Comparison of ENCODE assay signal across 9 cellular contexts in genomic region chr6:149925253-149925973, GRCh38. TPM values are rescaled to one million over a fixed set of nuclear protein-coding genes. Genes with fewer than 3 reads are reported as not detected.
DNase-seq lines count a peak whose midpoint lies in the region; ATAC-seq, FAIRE-seq and TF ChIP-seq lines count a peak whose summit lies in the region.
"Had no signal": no experiment of that assay in that cellular context is flagged by ENCODE, and none has a peak within 500 bp of the region (broad histone marks: within the 10 kb centered on the region; RNA-seq: fewer than 3 reads in every experiment).

No MANE protein-coding gene starts in this region.

- H3K4me3 ChIP-seq in K562 (peak overlapping the region; percentile 30), thyroid gland (replicated peaks in 1 of 3) (peak overlapping the region in 2 of 3 donors; percentile 2 to 28)

- TF ChIP-seq POLR2A in K562 (conservative IDR thresholded peaks at IDR 0.05), result no peak
- no peak for TF ChIP-seq POLR2A in thyroid gland (IDR thresholded peaks at IDR 0.05)

- H3K4me1 ChIP-seq in K562 (replicated peaks in 1 of 2; ENCODE audit: control insufficient read depth in 2 of 2, insufficient read depth in 2 of 2, low read length in 2 of 2) (peaks cover 0 to 26% of the 10 kb centered on the region in 2 experiments; a peak in 3 of 5 replicates), thyroid gland (peaks cover 17 to 32% of the 10 kb centered on the region in 2 donors)

- H3K9me3 ChIP-seq in K562 (replicated peaks; ENCODE audit: control insufficient read depth, insufficient read depth, low read depth, low read length), result no peaks in the 10 kb centered on the region
- H3K9me3 ChIP-seq in thyroid gland, result no peaks in the 10 kb centered on the region

- DNase-seq in activated CD8-positive, alpha-beta T cell treated with anti-CD3 and anti-CD28 coated beads, Interleukin-2, amount 10 ng/mL, durations not matched to agents 7 days and 5 days, result no peak
- DNase-seq in activated CD8-positive, alpha-beta T cell treated with anti-CD3 and anti-CD28 coated beads for 36 hours, result no peak
- DNase-seq in K562 (ENCODE audit: extremely low read depth in 1 of 4, low spot score in 3 of 4), result no peak
- no peak for DNase-seq in left lobe of liver (ENCODE audit: low spot score)
- peak; percentile 20 to 27 for DNase-seq in thyroid gland
- no peak for DNase-seq in NCI-H1694 treated with DMSO at 0.1 percent for 48 hours (lab: John Stamatoyannopoulos, UW)
- no peak for DNase-seq in GM10248 (ENCODE audit: extremely low spot score)
- no peak for DNase-seq in SKM-1 (lab: John Stamatoyannopoulos, UW; ENCODE audit: unreplicated experiment)

- H2AFZ ChIP-seq in K562 (ENCODE audit: low read depth, low read length), result peak overlapping the region; percentile 93

- H3K4me3 Mint-ChIP-seq in activated CD8-positive, alpha-beta T cell treated with anti-CD3 and anti-CD28 coated beads, Interleukin-2, amount 10 ng/mL, durations not matched to agents 7 days and 5 days, result no peak overlapping the region
- no peak overlapping the region for H3K4me3 Mint-ChIP-seq in activated CD8-positive, alpha-beta T cell treated with anti-CD3 and anti-CD28 coated beads for 36 hours

- CTCF ChIA-PET in activated CD8-positive, alpha-beta T cell treated with anti-CD3 and anti-CD28 coated beads, Interleukin-2, amount 10 ng/mL, durations not matched to agents 7 days and 5 days (lab: Charles Lee), result interaction anchor here (0.9 to 2.8 kb wide), 3 partner anchors 85 to 93 kb away, joined by 3 to 12 read pairs (median 3); no protein-coding TSS in a partner anchor
- CTCF ChIA-PET in activated CD8-positive, alpha-beta T cell treated with anti-CD3 and anti-CD28 coated beads for 36 hours (lab: Charles Lee), result interaction anchor here (0.6 to 2.3 kb wide), 7 partner anchors 57 to 123 kb away, joined by 3 to 8 read pairs (median 4); no protein-coding TSS in a partner anchor
- CTCF ChIA-PET in K562 (lab: Yijun Ruan, JAX; ENCODE audit: low intra/inter-chr PET ratio), result interaction anchor here (0.5 to 2.9 kb wide), 7 partner anchors 12 to 242 kb away, joined by 3 to 23 read pairs (median 3); no protein-coding TSS in a partner anchor
- CTCF ChIA-PET in GM10248 (lab: Yijun Ruan, JAX), result interaction anchor here (1.1 to 2.9 kb wide), 4 partner anchors 8 to 470 kb away, joined by 3 to 12 read pairs (median 4); no protein-coding TSS in a partner anchor

- H3K27me3 ChIP-seq in K562 (ENCODE audit: control insufficient read depth in 2 of 2, insufficient read depth in 2 of 2, low read length in 2 of 2) (peaks cover 14 to 54% of the 10 kb centered on the region in 2 experiments; a peak in 4 of 5 replicates), thyroid gland (no peaks in the 10 kb centered on the region)

- no peaks in the 10 kb centered on the region for H3K79me2 ChIP-seq in K562 (ENCODE audit: control insufficient read depth, insufficient read depth, low read length)

- H3K27me3 Mint-ChIP-seq in activated CD8-positive, alpha-beta T cell treated with anti-CD3 and anti-CD28 coated beads, Interleukin-2, amount 10 ng/mL, durations not matched to agents 7 days and 5 days (ENCODE audit: low read depth), result peaks cover 85% of the 10 kb centered on the region
- peaks cover 85% of the 10 kb centered on the region for H3K27me3 Mint-ChIP-seq in activated CD8-positive, alpha-beta T cell treated with anti-CD3 and anti-CD28 coated beads for 36 hours

- FAIRE-seq in K562 (lab: Jason Lieb, UNC), result no peak

- WGBS in K562 (ENCODE audit: insufficient coverage, low coverage, missing lambda C conversion rate), result 18% methylated on average over 34 of the region's 34 CpGs
- 33 to 53% methylated on average over 5 to 19 of the region's 34 CpGs for WGBS in thyroid gland, 2 donors

- TF ChIP-seq EP300 in K562 (IDR thresholded peaks at IDR 0.05; ENCODE audit: low read length), result no peak

- H3K4me1 Mint-ChIP-seq in activated CD8-positive, alpha-beta T cell treated with anti-CD3 and anti-CD28 coated beads, Interleukin-2, amount 10 ng/mL, durations not matched to agents 7 days and 5 days (ENCODE audit: low read depth), result peaks cover 30% of the 10 kb centered on the region
- peaks cover 19% of the 10 kb centered on the region for H3K4me1 Mint-ChIP-seq in activated CD8-positive, alpha-beta T cell treated with anti-CD3 and anti-CD28 coated beads for 36 hours (ENCODE audit: low read depth)

- in situ Hi-C loops in K562 (cut with MboI), result loop anchor here (10.0 kb wide), 1 partner anchor 201 kb away; no protein-coding TSS in a partner anchor

- no peak overlapping the region for H3K27ac ChIP-seq in K562 (ENCODE audit: extremely low read depth, low read depth, low read length)
- H3K27ac ChIP-seq in thyroid gland, result peak overlapping the region in 2 of 3 donors; percentile 61 to 65

- no peaks in the 10 kb centered on the region for H3K36me3 Mint-ChIP-seq in activated CD8-positive, alpha-beta T cell treated with anti-CD3 and anti-CD28 coated beads, Interleukin-2, amount 10 ng/mL, durations not matched to agents 7 days and 5 days (ENCODE audit: low read depth)
- H3K36me3 Mint-ChIP-seq in activated CD8-positive, alpha-beta T cell treated with anti-CD3 and anti-CD28 coated beads for 36 hours (ENCODE audit: low read depth), result no peaks in the 10 kb centered on the region
- H3K36me3 Mint-ChIP-seq: T-cell had no signal

- no peaks in the 10 kb centered on the region for H4K20me1 ChIP-seq in K562 (replicated peaks; ENCODE audit: control insufficient read depth, insufficient read depth, low read length)

- BruUV-seq in K562 (replicated peaks; lab: Mats Ljungman, UMichigan), result no TSS peak

- H3K27ac Mint-ChIP-seq in activated CD8-positive, alpha-beta T cell treated with anti-CD3 and anti-CD28 coated beads, Interleukin-2, amount 10 ng/mL, durations not matched to agents 7 days and 5 days, result no peak overlapping the region
- H3K27ac Mint-ChIP-seq in activated CD8-positive, alpha-beta T cell treated with anti-CD3 and anti-CD28 coated beads for 36 hours, result no peak overlapping the region

- intact Hi-C loops in activated CD8-positive, alpha-beta T cell treated with anti-CD3 and anti-CD28 coated beads for 36 hours (cut with micrococcal nuclease), result no loop called here
- intact Hi-C loops in K562 (cut with micrococcal nuclease), result loop anchor here (5.0 kb wide), 3 partner anchors 203 to 898 kb away; partner anchors contain the start of gene GINM1
- intact Hi-C loops in thyroid gland (cut with DNase I), result no loop called here

- peak; percentile 16 for ATAC-seq in activated CD8-positive, alpha-beta T cell treated with anti-CD3 and anti-CD28 coated beads, Interleukin-2, amount 10 ng/mL, durations not matched to agents 7 days and 5 days
- ATAC-seq in activated CD8-positive, alpha-beta T cell treated with anti-CD3 and anti-CD28 coated beads for 36 hours, result no peak
- ATAC-seq in K562 (peak; percentile 41), left lobe of liver (peak; percentile 49)

- no peak for TF ChIP-seq RAD21 in K562 (CRISPR knock-in tag; conservative IDR thresholded peaks at IDR 0.05 in 1 of 2, IDR thresholded peaks at IDR 0.05 in 1 of 2)

- peak overlapping the region; percentile 80 for H3K4me2 ChIP-seq in K562 (ENCODE audit: insufficient read depth, low read length)

- TF ChIP-seq CTCF in activated CD8-positive, alpha-beta T cell treated with anti-CD3 and anti-CD28 coated beads for 36 hours (IDR thresholded peaks at IDR 0.05), result no peak
- TF ChIP-seq CTCF in K562 (IDR thresholded peaks at IDR 0.05 in 2 of 3, conservative IDR thresholded peaks at IDR 0.05 in 1 of 3; ENCODE audit: insufficient read depth in 2 of 3, low read depth in 1 of 3, low read length in 3 of 3) (no peak), thyroid gland (IDR thresholded peaks at IDR 0.05) (no peak), GM10248 (IDR thresholded peaks at IDR 0.05; ENCODE audit: control extremely low read depth, extremely low read depth, low read depth, missing control alignments) (no peak)

- H3K9me1 ChIP-seq in K562 (ENCODE audit: control insufficient read depth, insufficient read depth, low read length), result no peaks in the 10 kb centered on the region

- POLR2A ChIA-PET in activated CD8-positive, alpha-beta T cell treated with anti-CD3 and anti-CD28 coated beads, Interleukin-2, amount 10 ng/mL, durations not matched to agents 7 days and 5 days (lab: Charles Lee), result interaction anchor here (1.0 kb wide), 1 partner anchor 48 kb away, joined by 3 read pairs; no protein-coding TSS in a partner anchor
- POLR2A ChIA-PET in activated CD8-positive, alpha-beta T cell treated with anti-CD3 and anti-CD28 coated beads for 36 hours (lab: Charles Lee), result no interaction called here
- POLR2A ChIA-PET in K562 (lab: Yijun Ruan, JAX), result interaction anchor here (1.0 kb wide), 1 partner anchor 14 kb away, joined by 3 read pairs; no protein-coding TSS in a partner anchor
- POLR2A ChIA-PET in GM10248 (lab: Yijun Ruan, JAX), result interaction anchor here (0.6 kb wide), 1 partner anchor 359 kb away, joined by 7 read pairs; the partner anchor contains the start of gene GINM1

- peak overlapping the region; percentile 50 to 89; a peak in 3 of 4 replicates for H3K9ac ChIP-seq in K562 (ENCODE audit: insufficient read depth in 1 of 2, low read depth in 2 of 2, low read length in 2 of 2)

- no peaks in the 10 kb centered on the region for H3K9me3 Mint-ChIP-seq in activated CD8-positive, alpha-beta T cell treated with anti-CD3 and anti-CD28 coated beads, Interleukin-2, amount 10 ng/mL, durations not matched to agents 7 days and 5 days (ENCODE audit: insufficient read depth)
- H3K9me3 Mint-ChIP-seq in activated CD8-positive, alpha-beta T cell treated with anti-CD3 and anti-CD28 coated beads for 36 hours, result no peaks in the 10 kb centered on the region
- H3K9me3 Mint-ChIP-seq: T-cell had no signal

- H3K36me3 ChIP-seq in K562 (ENCODE audit: control insufficient read depth, insufficient read depth, low read length), result no peaks in the 10 kb centered on the region
- no peaks in the 10 kb centered on the region for H3K36me3 ChIP-seq in thyroid gland

RNA-seq across cellular contexts. Expression of gene RAET1G, which starts 2.5 kb away (rescaled TPM):
- not detected for total RNA-seq in activated CD8-positive, alpha-beta T cell treated with anti-CD3 and anti-CD28 coated beads, Interleukin-2, amount 10 ng/mL, durations not matched to agents 7 days and 5 days
- not detected for total RNA-seq in activated CD8-positive, alpha-beta T cell treated with anti-CD3 and anti-CD28 coated beads for 36 hours
- total RNA-seq in K562 (2011; cell fraction: chromatin; rRNA removed; ENCODE audit: low replicate concordance), result not detected in 2 replicates
- total RNA-seq in K562 (2011; cell fraction: nucleolus; rRNA removed), result not detected in 2 replicates
- 0.61 TPM in 1 of 2 replicates, not detected in the other for total RNA-seq in K562 (2011; cell fraction: nucleoplasm; rRNA removed)
- total RNA-seq in K562 (2014; rRNA removed), result not detected in 2 replicates
- not detected in 2 replicates for total RNA-seq in K562 (2014; rRNA removed; fragmentation: Illumina TruSeq; extraction: Trizol)
- not detected in 2 replicates for total RNA-seq in K562 (2015; rRNA removed; fragmentation: Illumina TruSeq; extraction: Trizol)
- total RNA-seq in K562 (2021), result not detected in 2 replicates
- polyA plus RNA-seq in K562 (2011; rRNA removed), result 0.11 TPM in 1 of 2 replicates, not detected in the other
- 0.13 TPM in 1 of 2 replicates, not detected in the other for polyA plus RNA-seq in K562 (2011; cell fraction: cytosol; rRNA removed)
- polyA plus RNA-seq in K562 (2011; cell fraction: nucleus; rRNA removed), result 0.16 TPM in 1 of 2 replicates, not detected in the other
- polyA plus RNA-seq in K562 (2012), result 0.07 TPM in 1 of 2 replicates, not detected in the other
- not detected in 2 replicates for polyA plus RNA-seq in K562 (2014; fragmentation: Illumina TruSeq; extraction: Trizol)
- not detected for polyA plus RNA-seq in K562 (2014; fragmentation: Nextera tagmentation; extraction: Ambion mirVana)
- polyA plus RNA-seq in K562 (2014; rRNA removed), result not detected in 2 replicates
- not detected in 2 replicates for polyA minus RNA-seq in K562 (2011; rRNA and poly(A)+ RNA removed)
- not detected in 2 replicates for polyA minus RNA-seq in K562 (2011; cell fraction: cytosol; rRNA and poly(A)+ RNA removed)
- polyA minus RNA-seq in K562 (2011; cell fraction: nucleus; rRNA and poly(A)+ RNA removed), result not detected in 2 replicates
- not detected for total RNA-seq in left lobe of liver
- total RNA-seq in thyroid gland, result 1 to 10 TPM in 2 of 4 donors, under 1 TPM in 1, not detected in 1; 0.59 to 2.0 (median 1.6) TPM
- total RNA-seq: T-cell had no signal

RNA-seq across cellular contexts. Expression of gene ULBP2, which starts 16.4 kb away (rescaled TPM):
- total RNA-seq in activated CD8-positive, alpha-beta T cell treated with anti-CD3 and anti-CD28 coated beads, Interleukin-2, amount 10 ng/mL, durations not matched to agents 7 days and 5 days, result under 1 TPM; 0.40 to 0.60 TPM
- total RNA-seq in activated CD8-positive, alpha-beta T cell treated with anti-CD3 and anti-CD28 coated beads for 36 hours, result under 1 TPM; 0.38 to 0.67 TPM
- total RNA-seq in K562 (2011; cell fraction: chromatin; rRNA removed; ENCODE audit: low replicate concordance), result 6.3 and 10.4 TPM in 2 replicates
- 8.3 and 12.7 TPM in 2 replicates for total RNA-seq in K562 (2011; cell fraction: nucleolus; rRNA removed)
- 13.1 and 13.4 TPM in 2 replicates for total RNA-seq in K562 (2011; cell fraction: nucleoplasm; rRNA removed)
- total RNA-seq in K562 (2014; rRNA removed), result 0.50 and 0.57 TPM in 2 replicates
- 0.96 and 1.2 TPM in 2 replicates for total RNA-seq in K562 (2014; rRNA removed; fragmentation: Illumina TruSeq; extraction: Trizol)
- total RNA-seq in K562 (2015; rRNA removed; fragmentation: Illumina TruSeq; extraction: Trizol), result 0.60 and 0.83 TPM in 2 replicates
- 0.78 and 1.2 TPM in 2 replicates for total RNA-seq in K562 (2021)
- polyA plus RNA-seq in K562 (2011; rRNA removed), result 2.7 and 5.3 TPM in 2 replicates
- polyA plus RNA-seq in K562 (2011; cell fraction: cytosol; rRNA removed), result 2.6 and 5.2 TPM in 2 replicates
- 1.4 and 3.5 TPM in 2 replicates for polyA plus RNA-seq in K562 (2011; cell fraction: nucleus; rRNA removed)
- 1.2 and 4.7 TPM in 2 replicates for polyA plus RNA-seq in K562 (2012)
- 1.8 and 2.4 TPM in 2 replicates for polyA plus RNA-seq in K562 (2014; fragmentation: Illumina TruSeq; extraction: Trizol)
- polyA plus RNA-seq in K562 (2014; fragmentation: Nextera tagmentation; extraction: Ambion mirVana), result 1 to 10 TPM; 3.2 to 4.1 TPM
- polyA plus RNA-seq in K562 (2014; rRNA removed), result 1.1 TPM in 2 replicates
- 1.4 and 2.9 TPM in 2 replicates for polyA minus RNA-seq in K562 (2011; rRNA and poly(A)+ RNA removed)
- polyA minus RNA-seq in K562 (2011; cell fraction: cytosol; rRNA and poly(A)+ RNA removed), result 0.86 TPM in 1 of 2 replicates, not detected in the other
- 0.22 and 0.27 TPM in 2 replicates for polyA minus RNA-seq in K562 (2011; cell fraction: nucleus; rRNA and poly(A)+ RNA removed)
- total RNA-seq in left lobe of liver, result 0.18 TPM
- total RNA-seq in thyroid gland, result 1 to 10 TPM in 1 of 4 donors, under 1 TPM in 1, not detected in 2; 0.78 to 1.5 TPM

RNA-seq across cellular contexts. Expression of gene RAET1E, which starts 27.5 kb away (rescaled TPM):
- total RNA-seq in activated CD8-positive, alpha-beta T cell treated with anti-CD3 and anti-CD28 coated beads, Interleukin-2, amount 10 ng/mL, durations not matched to agents 7 days and 5 days, result not detected
- not detected for total RNA-seq in activated CD8-positive, alpha-beta T cell treated with anti-CD3 and anti-CD28 coated beads for 36 hours
- not detected in 2 replicates for total RNA-seq in K562 (2011; cell fraction: chromatin; rRNA removed; ENCODE audit: low replicate concordance)
- not detected in 2 replicates for total RNA-seq in K562 (2011; cell fraction: nucleolus; rRNA removed)
- not detected in 2 replicates for total RNA-seq in K562 (2011; cell fraction: nucleoplasm; rRNA removed)
- not detected in 2 replicates for total RNA-seq in K562 (2014; rRNA removed)
- not detected in 2 replicates for total RNA-seq in K562 (2014; rRNA removed; fragmentation: Illumina TruSeq; extraction: Trizol)
- not detected in 2 replicates for total RNA-seq in K562 (2015; rRNA removed; fragmentation: Illumina TruSeq; extraction: Trizol)
- total RNA-seq in K562 (2021), result not detected in 2 replicates
- not detected in 2 replicates for polyA plus RNA-seq in K562 (2011; rRNA removed)
- polyA plus RNA-seq in K562 (2011; cell fraction: cytosol; rRNA removed), result 0.01 and 0.18 TPM in 2 replicates
- 0.24 TPM in 1 of 2 replicates, not detected in the other for polyA plus RNA-seq in K562 (2011; cell fraction: nucleus; rRNA removed)
- not detected in 2 replicates for polyA plus RNA-seq in K562 (2012)
- polyA plus RNA-seq in K562 (2014; fragmentation: Illumina TruSeq; extraction: Trizol), result not detected in 2 replicates
- not detected for polyA plus RNA-seq in K562 (2014; fragmentation: Nextera tagmentation; extraction: Ambion mirVana)
- polyA plus RNA-seq in K562 (2014; rRNA removed), result not detected in 2 replicates
- not detected in 2 replicates for polyA minus RNA-seq in K562 (2011; rRNA and poly(A)+ RNA removed)
- not detected in 2 replicates for polyA minus RNA-seq in K562 (2011; cell fraction: cytosol; rRNA and poly(A)+ RNA removed)
- 0.11 and 0.13 TPM in 2 replicates for polyA minus RNA-seq in K562 (2011; cell fraction: nucleus; rRNA and poly(A)+ RNA removed)
- total RNA-seq in left lobe of liver, result not detected
- 1 to 10 TPM in 1 of 4 donors, not detected in 3; 1.7 TPM for total RNA-seq in thyroid gland
- total RNA-seq: T-cell had no signal

RNA-seq across cellular contexts. Expression of gene ULBP1, which starts 38.3 kb away (rescaled TPM):
- total RNA-seq in activated CD8-positive, alpha-beta T cell treated with anti-CD3 and anti-CD28 coated beads, Interleukin-2, amount 10 ng/mL, durations not matched to agents 7 days and 5 days, result under 1 TPM; 0.65 to 0.71 TPM
- total RNA-seq in activated CD8-positive, alpha-beta T cell treated with anti-CD3 and anti-CD28 coated beads for 36 hours, result 1 to 10 TPM; 2.5 to 2.7 TPM
- 2.2 and 5.9 TPM in 2 replicates for total RNA-seq in K562 (2011; cell fraction: chromatin; rRNA removed; ENCODE audit: low replicate concordance)
- 1.8 and 2.1 TPM in 2 replicates for total RNA-seq in K562 (2011; cell fraction: nucleolus; rRNA removed)
- 2.8 and 3.3 TPM in 2 replicates for total RNA-seq in K562 (2011; cell fraction: nucleoplasm; rRNA removed)
- 1.5 and 1.8 TPM in 2 replicates for total RNA-seq in K562 (2014; rRNA removed)
- 2.5 and 3.4 TPM in 2 replicates for total RNA-seq in K562 (2014; rRNA removed; fragmentation: Illumina TruSeq; extraction: Trizol)
- 0.26 and 0.33 TPM in 2 replicates for total RNA-seq in K562 (2015; rRNA removed; fragmentation: Illumina TruSeq; extraction: Trizol)
- total RNA-seq in K562 (2021), result 2.7 and 3.5 TPM in 2 replicates
- polyA plus RNA-seq in K562 (2011; rRNA removed), result 1.1 and 1.3 TPM in 2 replicates
- polyA plus RNA-seq in K562 (2011; cell fraction: cytosol; rRNA removed), result 0.40 and 0.91 TPM in 2 replicates
- 1.0 and 1.5 TPM in 2 replicates for polyA plus RNA-seq in K562 (2011; cell fraction: nucleus; rRNA removed)
- polyA plus RNA-seq in K562 (2012), result 1.3 and 14.7 TPM in 2 replicates
- polyA plus RNA-seq in K562 (2014; fragmentation: Illumina TruSeq; extraction: Trizol), result 4.9 and 6.0 TPM in 2 replicates
- 1 to 10 TPM; 1.2 to 2.5 TPM for polyA plus RNA-seq in K562 (2014; fragmentation: Nextera tagmentation; extraction: Ambion mirVana)
- 2.7 and 3.3 TPM in 2 replicates for polyA plus RNA-seq in K562 (2014; rRNA removed)
- 0.67 and 0.99 TPM in 2 replicates for polyA minus RNA-seq in K562 (2011; rRNA and poly(A)+ RNA removed)
- 0.38 TPM in 1 of 2 replicates, not detected in the other for polyA minus RNA-seq in K562 (2011; cell fraction: cytosol; rRNA and poly(A)+ RNA removed)
- polyA minus RNA-seq in K562 (2011; cell fraction: nucleus; rRNA and poly(A)+ RNA removed), result 0.81 and 1.4 TPM in 2 replicates
- total RNA-seq in left lobe of liver, result 0.08 TPM
- under 1 TPM in 2 of 4 donors, not detected in 2; 0.33 to 0.46 TPM for total RNA-seq in thyroid gland

Comparison
In these comparisons a context has a peak if more than half of its experiments do, and no peak if none do; other contexts are left out.
1. DNase-seq: peak in thyroid gland (2 of 2); none in activated CD8-positive, alpha-beta T cell treated with anti-CD3 and anti-CD28 coated beads, Interleukin-2, amount 10 ng/mL, durations not matched to agents 7 days and 5 days (single experiment), activated CD8-positive, alpha-beta T cell treated with anti-CD3 and anti-CD28 coated beads for 36 hours (single experiment), K562 (0 of 4), left lobe of liver (single experiment), NCI-H1694 treated with DMSO at 0.1 percent for 48 hours (single experiment), GM10248 (single experiment) and SKM-1 (single experiment).